Comparison of ENCODE assay signal across 1 cellular context in the genomic region with DNA sequence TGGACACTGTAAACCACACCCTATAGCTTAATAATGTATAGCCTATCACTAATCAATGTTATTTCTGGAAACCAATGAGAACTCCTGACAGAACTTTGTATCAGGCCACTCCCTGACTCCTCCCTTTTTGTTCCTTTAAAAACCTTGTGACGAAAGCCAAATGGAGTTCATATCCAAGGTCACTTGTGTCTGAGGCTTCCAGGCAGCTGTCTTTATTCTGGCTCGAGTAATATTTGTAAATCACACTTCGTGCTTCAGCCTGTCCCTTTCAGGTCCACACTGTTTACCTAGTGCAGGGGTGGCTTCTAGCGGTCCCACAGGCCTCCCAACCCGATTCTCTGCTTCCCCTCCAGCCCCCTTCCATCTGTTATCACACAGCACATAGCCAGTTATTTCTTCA.
TF ChIP-seq lines count a peak whose summit lies in the region.

No MANE protein-coding gene starts in this region.

TF ChIP-seq in HepG2, 621 proteins besides CTCF, POLR2A, EP300 and RAD21 (continues in another document):
- TF ChIP-seq, protein P1, sequence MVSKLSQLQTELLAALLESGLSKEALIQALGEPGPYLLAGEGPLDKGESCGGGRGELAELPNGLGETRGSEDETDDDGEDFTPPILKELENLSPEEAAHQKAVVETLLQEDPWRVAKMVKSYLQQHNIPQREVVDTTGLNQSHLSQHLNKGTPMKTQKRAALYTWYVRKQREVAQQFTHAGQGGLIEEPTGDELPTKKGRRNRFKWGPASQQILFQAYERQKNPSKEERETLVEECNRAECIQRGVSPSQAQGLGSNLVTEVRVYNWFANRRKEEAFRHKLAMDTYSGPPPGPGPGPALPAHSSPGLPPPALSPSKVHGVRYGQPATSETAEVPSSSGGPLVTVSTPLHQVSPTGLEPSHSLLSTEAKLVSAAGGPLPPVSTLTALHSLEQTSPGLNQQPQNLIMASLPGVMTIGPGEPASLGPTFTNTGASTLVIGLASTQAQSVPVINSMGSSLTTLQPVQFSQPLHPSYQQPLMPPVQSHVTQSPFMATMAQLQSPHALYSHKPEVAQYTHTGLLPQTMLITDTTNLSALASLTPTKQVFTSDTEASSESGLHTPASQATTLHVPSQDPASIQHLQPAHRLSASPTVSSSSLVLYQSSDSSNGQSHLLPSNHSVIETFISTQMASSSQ (IDR thresholded peaks at IDR 0.05; ENCODE audit: low read depth), result no peak
- TF ChIP-seq, protein P1 (CRISPR knock-in tag; IDR thresholded peaks at IDR 0.05; ENCODE audit: borderline replicate concordance), result 0 out of 2 replicates have a peak, but pooled peaks have one; percentile 23
- TF ChIP-seq, protein P2, sequence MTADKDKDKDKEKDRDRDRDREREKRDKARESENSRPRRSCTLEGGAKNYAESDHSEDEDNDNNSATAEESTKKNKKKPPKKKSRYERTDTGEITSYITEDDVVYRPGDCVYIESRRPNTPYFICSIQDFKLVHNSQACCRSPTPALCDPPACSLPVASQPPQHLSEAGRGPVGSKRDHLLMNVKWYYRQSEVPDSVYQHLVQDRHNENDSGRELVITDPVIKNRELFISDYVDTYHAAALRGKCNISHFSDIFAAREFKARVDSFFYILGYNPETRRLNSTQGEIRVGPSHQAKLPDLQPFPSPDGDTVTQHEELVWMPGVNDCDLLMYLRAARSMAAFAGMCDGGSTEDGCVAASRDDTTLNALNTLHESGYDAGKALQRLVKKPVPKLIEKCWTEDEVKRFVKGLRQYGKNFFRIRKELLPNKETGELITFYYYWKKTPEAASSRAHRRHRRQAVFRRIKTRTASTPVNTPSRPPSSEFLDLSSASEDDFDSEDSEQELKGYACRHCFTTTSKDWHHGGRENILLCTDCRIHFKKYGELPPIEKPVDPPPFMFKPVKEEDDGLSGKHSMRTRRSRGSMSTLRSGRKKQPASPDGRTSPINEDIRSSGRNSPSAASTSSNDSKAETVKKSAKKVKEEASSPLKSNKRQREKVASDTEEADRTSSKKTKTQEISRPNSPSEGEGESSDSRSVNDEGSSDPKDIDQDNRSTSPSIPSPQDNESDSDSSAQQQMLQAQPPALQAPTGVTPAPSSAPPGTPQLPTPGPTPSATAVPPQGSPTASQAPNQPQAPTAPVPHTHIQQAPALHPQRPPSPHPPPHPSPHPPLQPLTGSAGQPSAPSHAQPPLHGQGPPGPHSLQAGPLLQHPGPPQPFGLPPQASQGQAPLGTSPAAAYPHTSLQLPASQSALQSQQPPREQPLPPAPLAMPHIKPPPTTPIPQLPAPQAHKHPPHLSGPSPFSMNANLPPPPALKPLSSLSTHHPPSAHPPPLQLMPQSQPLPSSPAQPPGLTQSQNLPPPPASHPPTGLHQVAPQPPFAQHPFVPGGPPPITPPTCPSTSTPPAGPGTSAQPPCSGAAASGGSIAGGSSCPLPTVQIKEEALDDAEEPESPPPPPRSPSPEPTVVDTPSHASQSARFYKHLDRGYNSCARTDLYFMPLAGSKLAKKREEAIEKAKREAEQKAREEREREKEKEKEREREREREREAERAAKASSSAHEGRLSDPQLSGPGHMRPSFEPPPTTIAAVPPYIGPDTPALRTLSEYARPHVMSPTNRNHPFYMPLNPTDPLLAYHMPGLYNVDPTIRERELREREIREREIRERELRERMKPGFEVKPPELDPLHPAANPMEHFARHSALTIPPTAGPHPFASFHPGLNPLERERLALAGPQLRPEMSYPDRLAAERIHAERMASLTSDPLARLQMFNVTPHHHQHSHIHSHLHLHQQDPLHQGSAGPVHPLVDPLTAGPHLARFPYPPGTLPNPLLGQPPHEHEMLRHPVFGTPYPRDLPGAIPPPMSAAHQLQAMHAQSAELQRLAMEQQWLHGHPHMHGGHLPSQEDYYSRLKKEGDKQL (CRISPR knock-in tag; IDR thresholded peaks at IDR 0.05; ENCODE audit: low read depth), result no peak
- TF ChIP-seq FOXJ3 (CRISPR knock-in tag; IDR thresholded peaks at IDR 0.05; ENCODE audit: borderline replicate concordance) (0 out of 2 replicates have a peak, but pooled peaks have one; percentile 28), ZNF558 (CRISPR knock-in tag; IDR thresholded peaks at IDR 0.05; ENCODE audit: borderline replicate concordance) (no peak), ZNF564 (CRISPR knock-in tag; IDR thresholded peaks at IDR 0.05) (no peak), FOXP1 (IDR thresholded peaks at IDR 0.05) (no peak), FOXP1 (CRISPR knock-in tag; IDR thresholded peaks at IDR 0.05) (0 out of 2 replicates have a peak, but pooled peaks have one; percentile 25), SRSF1 (optimal IDR thresholded peaks at IDR 0.05; ENCODE audit: low read depth, low read length) (no peak), CEBPG (CRISPR knock-in tag; IDR thresholded peaks at IDR 0.05) (0 out of 2 replicates have a peak, but pooled peaks have one; percentile 11), HDAC2 (CRISPR knock-in tag; IDR thresholded peaks at IDR 0.05) (0 out of 2 replicates have a peak, but pooled peaks have one; percentile 30), ZNF205 (CRISPR knock-in tag; IDR thresholded peaks at IDR 0.05) (no peak), GATAD2A (CRISPR knock-in tag; IDR thresholded peaks at IDR 0.05) (peak; percentile 71), ZNF749 (CRISPR knock-in tag; IDR thresholded peaks at IDR 0.05; ENCODE audit: borderline replicate concordance) (no peak)
- TF ChIP-seq, protein P3, sequence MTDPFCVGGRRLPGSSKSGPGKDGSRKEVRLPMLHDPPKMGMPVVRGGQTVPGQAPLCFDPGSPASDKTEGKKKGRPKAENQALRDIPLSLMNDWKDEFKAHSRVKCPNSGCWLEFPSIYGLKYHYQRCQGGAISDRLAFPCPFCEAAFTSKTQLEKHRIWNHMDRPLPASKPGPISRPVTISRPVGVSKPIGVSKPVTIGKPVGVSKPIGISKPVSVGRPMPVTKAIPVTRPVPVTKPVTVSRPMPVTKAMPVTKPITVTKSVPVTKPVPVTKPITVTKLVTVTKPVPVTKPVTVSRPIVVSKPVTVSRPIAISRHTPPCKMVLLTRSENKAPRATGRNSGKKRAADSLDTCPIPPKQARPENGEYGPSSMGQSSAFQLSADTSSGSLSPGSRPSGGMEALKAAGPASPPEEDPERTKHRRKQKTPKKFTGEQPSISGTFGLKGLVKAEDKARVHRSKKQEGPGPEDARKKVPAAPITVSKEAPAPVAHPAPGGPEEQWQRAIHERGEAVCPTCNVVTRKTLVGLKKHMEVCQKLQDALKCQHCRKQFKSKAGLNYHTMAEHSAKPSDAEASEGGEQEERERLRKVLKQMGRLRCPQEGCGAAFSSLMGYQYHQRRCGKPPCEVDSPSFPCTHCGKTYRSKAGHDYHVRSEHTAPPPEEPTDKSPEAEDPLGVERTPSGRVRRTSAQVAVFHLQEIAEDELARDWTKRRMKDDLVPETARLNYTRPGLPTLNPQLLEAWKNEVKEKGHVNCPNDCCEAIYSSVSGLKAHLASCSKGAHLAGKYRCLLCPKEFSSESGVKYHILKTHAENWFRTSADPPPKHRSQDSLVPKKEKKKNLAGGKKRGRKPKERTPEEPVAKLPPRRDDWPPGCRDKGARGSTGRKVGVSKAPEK (CRISPR knock-in tag; IDR thresholded peaks at IDR 0.05; ENCODE audit: borderline replicate concordance), result no peak
- TF ChIP-seq, protein P4, sequence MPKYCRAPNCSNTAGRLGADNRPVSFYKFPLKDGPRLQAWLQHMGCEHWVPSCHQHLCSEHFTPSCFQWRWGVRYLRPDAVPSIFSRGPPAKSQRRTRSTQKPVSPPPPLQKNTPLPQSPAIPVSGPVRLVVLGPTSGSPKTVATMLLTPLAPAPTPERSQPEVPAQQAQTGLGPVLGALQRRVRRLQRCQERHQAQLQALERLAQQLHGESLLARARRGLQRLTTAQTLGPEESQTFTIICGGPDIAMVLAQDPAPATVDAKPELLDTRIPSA (CRISPR knock-in tag; IDR thresholded peaks at IDR 0.05; ENCODE audit: borderline replicate concordance), result no peak
- TF ChIP-seq, protein P5, sequence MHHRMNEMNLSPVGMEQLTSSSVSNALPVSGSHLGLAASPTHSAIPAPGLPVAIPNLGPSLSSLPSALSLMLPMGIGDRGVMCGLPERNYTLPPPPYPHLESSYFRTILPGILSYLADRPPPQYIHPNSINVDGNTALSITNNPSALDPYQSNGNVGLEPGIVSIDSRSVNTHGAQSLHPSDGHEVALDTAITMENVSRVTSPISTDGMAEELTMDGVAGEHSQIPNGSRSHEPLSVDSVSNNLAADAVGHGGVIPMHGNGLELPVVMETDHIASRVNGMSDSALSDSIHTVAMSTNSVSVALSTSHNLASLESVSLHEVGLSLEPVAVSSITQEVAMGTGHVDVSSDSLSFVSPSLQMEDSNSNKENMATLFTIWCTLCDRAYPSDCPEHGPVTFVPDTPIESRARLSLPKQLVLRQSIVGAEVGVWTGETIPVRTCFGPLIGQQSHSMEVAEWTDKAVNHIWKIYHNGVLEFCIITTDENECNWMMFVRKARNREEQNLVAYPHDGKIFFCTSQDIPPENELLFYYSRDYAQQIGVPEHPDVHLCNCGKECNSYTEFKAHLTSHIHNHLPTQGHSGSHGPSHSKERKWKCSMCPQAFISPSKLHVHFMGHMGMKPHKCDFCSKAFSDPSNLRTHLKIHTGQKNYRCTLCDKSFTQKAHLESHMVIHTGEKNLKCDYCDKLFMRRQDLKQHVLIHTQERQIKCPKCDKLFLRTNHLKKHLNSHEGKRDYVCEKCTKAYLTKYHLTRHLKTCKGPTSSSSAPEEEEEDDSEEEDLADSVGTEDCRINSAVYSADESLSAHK (CRISPR knock-in tag; IDR thresholded peaks at IDR 0.05; ENCODE audit: borderline replicate concordance), result no peak
- TF ChIP-seq, protein P6, sequence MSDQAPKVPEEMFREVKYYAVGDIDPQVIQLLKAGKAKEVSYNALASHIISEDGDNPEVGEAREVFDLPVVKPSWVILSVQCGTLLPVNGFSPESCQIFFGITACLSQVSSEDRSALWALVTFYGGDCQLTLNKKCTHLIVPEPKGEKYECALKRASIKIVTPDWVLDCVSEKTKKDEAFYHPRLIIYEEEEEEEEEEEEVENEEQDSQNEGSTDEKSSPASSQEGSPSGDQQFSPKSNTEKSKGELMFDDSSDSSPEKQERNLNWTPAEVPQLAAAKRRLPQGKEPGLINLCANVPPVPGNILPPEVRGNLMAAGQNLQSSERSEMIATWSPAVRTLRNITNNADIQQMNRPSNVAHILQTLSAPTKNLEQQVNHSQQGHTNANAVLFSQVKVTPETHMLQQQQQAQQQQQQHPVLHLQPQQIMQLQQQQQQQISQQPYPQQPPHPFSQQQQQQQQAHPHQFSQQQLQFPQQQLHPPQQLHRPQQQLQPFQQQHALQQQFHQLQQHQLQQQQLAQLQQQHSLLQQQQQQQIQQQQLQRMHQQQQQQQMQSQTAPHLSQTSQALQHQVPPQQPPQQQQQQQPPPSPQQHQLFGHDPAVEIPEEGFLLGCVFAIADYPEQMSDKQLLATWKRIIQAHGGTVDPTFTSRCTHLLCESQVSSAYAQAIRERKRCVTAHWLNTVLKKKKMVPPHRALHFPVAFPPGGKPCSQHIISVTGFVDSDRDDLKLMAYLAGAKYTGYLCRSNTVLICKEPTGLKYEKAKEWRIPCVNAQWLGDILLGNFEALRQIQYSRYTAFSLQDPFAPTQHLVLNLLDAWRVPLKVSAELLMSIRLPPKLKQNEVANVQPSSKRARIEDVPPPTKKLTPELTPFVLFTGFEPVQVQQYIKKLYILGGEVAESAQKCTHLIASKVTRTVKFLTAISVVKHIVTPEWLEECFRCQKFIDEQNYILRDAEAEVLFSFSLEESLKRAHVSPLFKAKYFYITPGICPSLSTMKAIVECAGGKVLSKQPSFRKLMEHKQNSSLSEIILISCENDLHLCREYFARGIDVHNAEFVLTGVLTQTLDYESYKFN (CRISPR knock-in tag; conservative IDR thresholded peaks at IDR 0.05), result peak; percentile 22; the same call in 1 of the 2 replicates
- TF ChIP-seq, protein P7, sequence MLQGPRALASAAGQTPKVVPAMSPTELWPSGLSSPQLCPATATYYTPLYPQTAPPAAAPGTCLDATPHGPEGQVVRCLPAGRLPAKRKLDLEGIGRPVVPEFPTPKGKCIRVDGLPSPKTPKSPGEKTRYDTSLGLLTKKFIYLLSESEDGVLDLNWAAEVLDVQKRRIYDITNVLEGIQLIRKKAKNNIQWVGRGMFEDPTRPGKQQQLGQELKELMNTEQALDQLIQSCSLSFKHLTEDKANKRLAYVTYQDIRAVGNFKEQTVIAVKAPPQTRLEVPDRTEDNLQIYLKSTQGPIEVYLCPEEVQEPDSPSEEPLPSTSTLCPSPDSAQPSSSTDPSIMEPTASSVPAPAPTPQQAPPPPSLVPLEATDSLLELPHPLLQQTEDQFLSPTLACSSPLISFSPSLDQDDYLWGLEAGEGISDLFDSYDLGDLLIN (CRISPR knock-in tag; IDR thresholded peaks at IDR 0.05; ENCODE audit: borderline replicate concordance), result no peak
- TF ChIP-seq, protein P8, sequence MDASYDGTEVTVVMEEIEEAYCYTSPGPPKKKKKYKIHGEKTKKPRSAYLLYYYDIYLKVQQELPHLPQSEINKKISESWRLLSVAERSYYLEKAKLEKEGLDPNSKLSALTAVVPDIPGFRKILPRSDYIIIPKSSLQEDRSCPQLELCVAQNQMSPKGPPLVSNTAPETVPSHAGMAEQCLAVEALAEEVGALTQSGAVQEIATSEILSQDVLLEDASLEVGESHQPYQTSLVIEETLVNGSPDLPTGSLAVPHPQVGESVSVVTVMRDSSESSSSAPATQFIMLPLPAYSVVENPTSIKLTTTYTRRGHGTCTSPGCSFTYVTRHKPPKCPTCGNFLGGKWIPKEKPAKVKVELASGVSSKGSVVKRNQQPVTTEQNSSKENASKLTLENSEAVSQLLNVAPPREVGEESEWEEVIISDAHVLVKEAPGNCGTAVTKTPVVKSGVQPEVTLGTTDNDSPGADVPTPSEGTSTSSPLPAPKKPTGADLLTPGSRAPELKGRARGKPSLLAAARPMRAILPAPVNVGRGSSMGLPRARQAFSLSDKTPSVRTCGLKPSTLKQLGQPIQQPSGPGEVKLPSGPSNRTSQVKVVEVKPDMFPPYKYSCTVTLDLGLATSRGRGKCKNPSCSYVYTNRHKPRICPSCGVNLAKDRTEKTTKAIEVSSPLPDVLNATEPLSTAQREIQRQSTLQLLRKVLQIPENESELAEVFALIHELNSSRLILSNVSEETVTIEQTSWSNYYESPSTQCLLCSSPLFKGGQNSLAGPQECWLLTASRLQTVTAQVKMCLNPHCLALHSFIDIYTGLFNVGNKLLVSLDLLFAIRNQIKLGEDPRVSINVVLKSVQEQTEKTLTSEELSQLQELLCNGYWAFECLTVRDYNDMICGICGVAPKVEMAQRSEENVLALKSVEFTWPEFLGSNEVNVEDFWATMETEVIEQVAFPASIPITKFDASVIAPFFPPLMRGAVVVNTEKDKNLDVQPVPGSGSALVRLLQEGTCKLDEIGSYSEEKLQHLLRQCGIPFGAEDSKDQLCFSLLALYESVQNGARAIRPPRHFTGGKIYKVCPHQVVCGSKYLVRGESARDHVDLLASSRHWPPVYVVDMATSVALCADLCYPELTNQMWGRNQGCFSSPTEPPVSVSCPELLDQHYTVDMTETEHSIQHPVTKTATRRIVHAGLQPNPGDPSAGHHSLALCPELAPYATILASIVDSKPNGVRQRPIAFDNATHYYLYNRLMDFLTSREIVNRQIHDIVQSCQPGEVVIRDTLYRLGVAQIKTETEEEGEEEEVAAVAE (CRISPR knock-in tag; IDR thresholded peaks at IDR 0.05; ENCODE audit: borderline replicate concordance), result 0 out of 2 replicates have a peak, but pooled peaks have one; percentile 39
